12 cellular contexts compared by ENCODE assay signal in the genomic region with DNA sequence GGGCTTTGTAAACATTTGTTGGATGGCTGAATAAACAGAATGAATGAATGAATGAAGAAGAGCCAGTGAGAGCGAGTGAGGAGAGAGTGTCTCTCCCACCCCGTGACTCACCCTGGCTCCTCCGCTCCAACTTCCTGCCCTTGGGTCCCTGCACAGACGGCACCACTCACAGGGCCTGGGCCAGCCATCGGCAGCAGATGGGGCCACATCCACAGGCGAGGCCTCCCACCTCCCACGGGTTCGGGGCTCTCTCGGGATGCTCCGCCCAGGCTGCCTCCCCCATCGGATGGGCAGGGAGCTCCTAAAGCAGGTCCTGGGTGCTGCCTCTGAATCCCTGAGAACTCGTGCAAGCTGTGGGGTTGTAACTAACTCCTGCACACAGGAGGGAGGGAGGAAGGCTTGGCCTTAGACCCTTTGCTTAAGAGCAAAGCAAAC. TPM values are rescaled to one million over a fixed set of nuclear protein-coding genes. Genes with fewer than 3 reads are reported as not detected.
DNase-seq lines count a peak whose midpoint lies in the region; ATAC-seq, FAIRE-seq and TF ChIP-seq lines count a peak whose summit lies in the region.
"Had no signal": no experiment of that assay in that cellular context is flagged by ENCODE, and none has a peak within 500 bp of the region (broad histone marks: within the 10 kb centered on the region; RNA-seq: fewer than 3 reads in every experiment).

No MANE protein-coding gene starts in this region.

- no peak overlapping the region for H3K4me3 ChIP-seq in A673 (ENCODE audit: low read depth, low read length, poor library complexity, severe bottlenecking)
- no peak overlapping the region for H3K4me3 ChIP-seq in HUES64 (ENCODE audit: low read length)
- no peak overlapping the region for H3K4me3 ChIP-seq in K562

- no peaks in the 10 kb centered on the region for H3K9me1 ChIP-seq in K562 (ENCODE audit: control insufficient read depth, insufficient read depth, low read length)

- H2AFZ ChIP-seq in K562 (ENCODE audit: low read depth, low read length) = no peak overlapping the region

- no peaks in the 10 kb centered on the region for H3K36me3 Mint-ChIP-seq in activated T-cell treated with anti-CD3 and anti-CD28 coated beads, Interleukin-2, amount 50 U/mL, for 72 hours (ENCODE audit: insufficient read depth in 2 of 2)
- H3K36me3 Mint-ChIP-seq: activated naive CD8-positive, alpha-beta T cell had no signal

- TF ChIP-seq RAD21 in K562 (CRISPR knock-in tag; conservative IDR thresholded peaks at IDR 0.05 in 1 of 2, IDR thresholded peaks at IDR 0.05 in 1 of 2) = 0 out of 4 replicates have a peak, but pooled peaks of 1 of the 2 experiments have one; percentile 8

- ATAC-seq in K562 (peak; percentile 40), GM21576 (IDR thresholded peaks at IDR 0.05; ENCODE audit: unreplicated experiment) (no peak)
- ATAC-seq in activated T-cell treated with anti-CD3 and anti-CD28 coated beads, Interleukin-2, amount 50 U/mL, for 72 hours (replicated peaks in 1 of 2) = no peak

- no peaks in the 10 kb centered on the region for H3K9me3 Mint-ChIP-seq in activated T-cell treated with anti-CD3 and anti-CD28 coated beads, Interleukin-2, amount 50 U/mL, for 72 hours
- H3K9me3 Mint-ChIP-seq: CD4-positive, alpha-beta T cell had no signal

- 0 out of 2 replicates have a peak, but pooled peaks cover 6% of the 10 kb centered on the region for H4K20me1 ChIP-seq in K562 (replicated peaks; ENCODE audit: control insufficient read depth, insufficient read depth, low read length)

- in situ Hi-C loops in K562 (cut with MboI) = loop anchor here (10.0 kb wide), 1 partner anchor 362 kb away; no protein-coding TSS in a partner anchor

- H3K27me3 ChIP-seq in A673 (replicated peaks; ENCODE audit: insufficient read depth, low read depth, low read length, poor library complexity) = no peaks in the 10 kb centered on the region
- no peaks in the 10 kb centered on the region for H3K27me3 ChIP-seq in HUES64 (ENCODE audit: insufficient read depth, low read length)
- no peaks in the 10 kb centered on the region for H3K27me3 ChIP-seq in K562 (ENCODE audit: control insufficient read depth in 2 of 2, insufficient read depth in 2 of 2, low read length in 2 of 2)

- intact Hi-C loops in A673 (cut with micrococcal nuclease; ENCODE audit: unreplicated experiment) = no loop called here
- intact Hi-C loops in K562 (cut with micrococcal nuclease) = no loop called here

- FAIRE-seq in K562 (lab: Jason Lieb, UNC) = no peak

- no peaks in the 10 kb centered on the region for H3K9me3 ChIP-seq in A673 (ENCODE audit: low read depth, low read length, poor library complexity, severe bottlenecking)
- H3K9me3 ChIP-seq in HUES64 (ENCODE audit: insufficient read depth, low read depth, low read length) = no peaks in the 10 kb centered on the region
- no peaks in the 10 kb centered on the region for H3K9me3 ChIP-seq in K562 (replicated peaks; ENCODE audit: control insufficient read depth, insufficient read depth, low read depth, low read length)

- DNase-seq in A673 (ENCODE audit: low spot score) = peak; percentile 24
- DNase-seq in K562 (ENCODE audit: extremely low read depth in 1 of 4, low spot score in 3 of 4) = peak; percentile 30 to 42 (median 36)
- peak; percentile 63 for DNase-seq in kidney glomerular epithelial cell (lab: John Stamatoyannopoulos, UW)
- DNase-seq in activated T-cell treated with anti-CD3 and anti-CD28 coated beads, Interleukin-2, amount 50 U/mL, for 72 hours = no peak
- DNase-seq in T1000 (lab: John Stamatoyannopoulos, UW) = no peak
- DNase-seq in AML-193 (lab: John Stamatoyannopoulos, UW) = no peak
- DNase-seq: CD4-positive, alpha-beta T cell; NCI-H1436; stimulated activated CD4-positive, alpha-beta T cell treated with anti-CD3 and anti-CD28 coated beads, Interleukin-12 subunit alpha, Interleukin-12 subunit beta, amount 100 ng/mL, for 4 hours had no signal

- H3K9ac ChIP-seq in HUES64 (ENCODE audit: low read depth, low read length) (peak overlapping the region; percentile 53), K562 (ENCODE audit: insufficient read depth in 1 of 2, low read depth in 2 of 2, low read length in 2 of 2) (peak overlapping the region in 1 of 2 experiments; percentile 20; a peak in 1 of 4 replicates)

- no peak for TF ChIP-seq POLR2A in K562 (conservative IDR thresholded peaks at IDR 0.05)

- H3K36me3 ChIP-seq in A673 (ENCODE audit: insufficient read depth, low read length, poor library complexity, severe bottlenecking) (no peaks in the 10 kb centered on the region), HUES64 (ENCODE audit: insufficient read depth, low read length) (no peaks in the 10 kb centered on the region), K562 (ENCODE audit: control insufficient read depth, insufficient read depth, low read length) (no peaks in the 10 kb centered on the region)

- peaks cover 9% of the 10 kb centered on the region for H3K4me1 Mint-ChIP-seq in activated T-cell treated with anti-CD3 and anti-CD28 coated beads, Interleukin-2, amount 50 U/mL, for 72 hours (ENCODE audit: low read depth)

- TF ChIP-seq CTCF in A673 (conservative IDR thresholded peaks at IDR 0.05; ENCODE audit: low read depth, low read length) = no peak
- TF ChIP-seq CTCF in K562 (IDR thresholded peaks at IDR 0.05 in 2 of 3, conservative IDR thresholded peaks at IDR 0.05 in 1 of 3; ENCODE audit: insufficient read depth in 2 of 3, low read depth in 1 of 3, low read length in 3 of 3) = 0 out of 6 replicates have a peak, but pooled peaks of 1 of the 3 experiments have one; percentile 7

- no peak overlapping the region for H3K27ac Mint-ChIP-seq in activated T-cell treated with anti-CD3 and anti-CD28 coated beads, Interleukin-2, amount 50 U/mL, for 72 hours
- H3K27ac Mint-ChIP-seq: activated naive CD8-positive, alpha-beta T cell; CD4-positive, alpha-beta T cell had no signal

- CTCF ChIA-PET in A673 (lab: Charles Lee) (no interaction called here), K562 (lab: Yijun Ruan, JAX; ENCODE audit: low intra/inter-chr PET ratio) (no interaction called here)

- 22% methylated on average over 12 of the region's 12 CpGs for WGBS in HUES64
- 25% methylated on average over 8 of the region's 12 CpGs for WGBS in K562 (ENCODE audit: insufficient coverage, low coverage, missing lambda C conversion rate)

- BruUV-seq in A673 (replicated peaks; lab: Mats Ljungman, UMichigan) = no TSS peak
- BruUV-seq in K562 (replicated peaks; lab: Mats Ljungman, UMichigan) = no TSS peak

- no peak overlapping the region for H3K27ac ChIP-seq in A673 (ENCODE audit: low read depth, low read length, poor library complexity, severe bottlenecking)
- H3K27ac ChIP-seq in HUES64 (ENCODE audit: low read depth, low read length) = peak overlapping the region; percentile 88
- H3K27ac ChIP-seq in K562 (ENCODE audit: extremely low read depth, low read depth, low read length) = no peak overlapping the region

- H3K27me3 Mint-ChIP-seq in activated T-cell treated with anti-CD3 and anti-CD28 coated beads, Interleukin-2, amount 50 U/mL, for 72 hours (ENCODE audit: low read depth) = no peaks in the 10 kb centered on the region
- H3K27me3 Mint-ChIP-seq: activated naive CD8-positive, alpha-beta T cell; CD4-positive, alpha-beta T cell had no signal

- H3K4me1 ChIP-seq in A673 (ENCODE audit: insufficient read depth, low read length, poor library complexity, severe bottlenecking) (peaks cover 11% of the 10 kb centered on the region), HUES64 (ENCODE audit: insufficient read depth, low read length) (peaks cover 32% of the 10 kb centered on the region), K562 (replicated peaks in 1 of 2; ENCODE audit: control insufficient read depth in 2 of 2, insufficient read depth in 2 of 2, low read length in 2 of 2) (peaks cover 11 to 56% of the 10 kb centered on the region in 2 experiments)

- no peaks in the 10 kb centered on the region for H3K79me2 ChIP-seq in K562 (ENCODE audit: control insufficient read depth, insufficient read depth, low read length)

- POLR2A ChIA-PET in A673 (lab: Charles Lee; ENCODE audit: low non-redundant PET) = no interaction called here
- POLR2A ChIA-PET in K562 (lab: Yijun Ruan, JAX) = no interaction called here

- H3K4me2 ChIP-seq in K562 (ENCODE audit: insufficient read depth, low read length) = no peak overlapping the region

- no peak for TF ChIP-seq EP300 in K562 (IDR thresholded peaks at IDR 0.05; ENCODE audit: low read length)

- no peak overlapping the region for H3K4me3 Mint-ChIP-seq in activated T-cell treated with anti-CD3 and anti-CD28 coated beads, Interleukin-2, amount 50 U/mL, for 72 hours
- H3K4me3 Mint-ChIP-seq: activated naive CD8-positive, alpha-beta T cell; CD4-positive, alpha-beta T cell had no signal

RNA-seq across cellular contexts. Expression of gene CCNK, which starts 41.3 kb away (rescaled TPM):
- total RNA-seq in A673 (2021) = 88.0 and 88.2 TPM in 2 replicates
- 46.6 TPM for polyA plus RNA-seq in HUES64 (2013, experiment 1 of 2)
- 56.0 TPM for polyA plus RNA-seq in HUES64 (2013, experiment 2 of 2)
- total RNA-seq in K562 (2011; cell fraction: chromatin; rRNA removed; ENCODE audit: low replicate concordance) = 51.2 and 83.1 TPM in 2 replicates
- 21.5 and 32.9 TPM in 2 replicates for total RNA-seq in K562 (2011; cell fraction: nucleolus; rRNA removed)
- total RNA-seq in K562 (2011; cell fraction: nucleoplasm; rRNA removed) = 39.8 TPM in 2 replicates
- total RNA-seq in K562 (2014; rRNA removed) = 15.9 and 20.2 TPM in 2 replicates
- total RNA-seq in K562 (2014; rRNA removed; fragmentation: Illumina TruSeq; extraction: Trizol) = 9.3 and 10.6 TPM in 2 replicates
- 10.1 and 12.9 TPM in 2 replicates for total RNA-seq in K562 (2015; rRNA removed; fragmentation: Illumina TruSeq; extraction: Trizol)
- 54.8 and 63.6 TPM in 2 replicates for total RNA-seq in K562 (2021)
- 6.6 and 9.0 TPM in 2 replicates for polyA plus RNA-seq in K562 (2011; rRNA removed)
- 6.1 and 11.8 TPM in 2 replicates for polyA plus RNA-seq in K562 (2011; cell fraction: cytosol; rRNA removed)
- 13.8 and 18.3 TPM in 2 replicates for polyA plus RNA-seq in K562 (2011; cell fraction: nucleus; rRNA removed)
- polyA plus RNA-seq in K562 (2012) = 38.8 and 55.9 TPM in 2 replicates
- 74.6 and 84.2 TPM in 2 replicates for polyA plus RNA-seq in K562 (2014; fragmentation: Illumina TruSeq; extraction: Trizol)
- 10 to 100 TPM in 1 of 2 experiments, 1 to 10 TPM in 1; 5.8 to 16.4 TPM for polyA plus RNA-seq in K562 (2014; fragmentation: Nextera tagmentation; extraction: Ambion mirVana)
- 12.5 and 16.9 TPM in 2 replicates for polyA plus RNA-seq in K562 (2014; rRNA removed)
- 37.8 and 42.2 TPM in 2 replicates for polyA minus RNA-seq in K562 (2011; rRNA and poly(A)+ RNA removed)
- polyA minus RNA-seq in K562 (2011; cell fraction: cytosol; rRNA and poly(A)+ RNA removed) = 22.9 and 44.6 TPM in 2 replicates
- polyA minus RNA-seq in K562 (2011; cell fraction: nucleus; rRNA and poly(A)+ RNA removed) = 16.3 and 31.9 TPM in 2 replicates
- total RNA-seq in activated T-cell treated with anti-CD3 and anti-CD28 coated beads, Interleukin-2, amount 50 U/mL, for 72 hours = 10 to 100 TPM; 86.1 to 88.5 TPM

RNA-seq across cellular contexts. Expression of gene SETD3, which starts 41.8 kb away (rescaled TPM):
- 46.4 and 48.4 TPM in 2 replicates for total RNA-seq in A673 (2021)
- polyA plus RNA-seq in HUES64 (2013, experiment 1 of 2) = 35.7 TPM
- polyA plus RNA-seq in HUES64 (2013, experiment 2 of 2) = 39.1 TPM
- total RNA-seq in K562 (2011; cell fraction: chromatin; rRNA removed; ENCODE audit: low replicate concordance) = 14.4 and 25.8 TPM in 2 replicates
- total RNA-seq in K562 (2011; cell fraction: nucleolus; rRNA removed) = 7.0 and 11.2 TPM in 2 replicates
- 14.6 and 22.7 TPM in 2 replicates for total RNA-seq in K562 (2011; cell fraction: nucleoplasm; rRNA removed)
- total RNA-seq in K562 (2014; rRNA removed) = 24.4 and 26.5 TPM in 2 replicates
- 35.2 and 43.2 TPM in 2 replicates for total RNA-seq in K562 (2014; rRNA removed; fragmentation: Illumina TruSeq; extraction: Trizol)
- total RNA-seq in K562 (2015; rRNA removed; fragmentation: Illumina TruSeq; extraction: Trizol) = 33.5 and 35.9 TPM in 2 replicates
- 32.4 and 36.6 TPM in 2 replicates for total RNA-seq in K562 (2021)
- 21.2 and 24.6 TPM in 2 replicates for polyA plus RNA-seq in K562 (2011; rRNA removed)
- polyA plus RNA-seq in K562 (2011; cell fraction: cytosol; rRNA removed) = 14.1 and 17.8 TPM in 2 replicates
- polyA plus RNA-seq in K562 (2011; cell fraction: nucleus; rRNA removed) = 15.3 and 18.5 TPM in 2 replicates
- 21.7 and 21.9 TPM in 2 replicates for polyA plus RNA-seq in K562 (2012)
- polyA plus RNA-seq in K562 (2014; fragmentation: Illumina TruSeq; extraction: Trizol) = 29.2 and 33.5 TPM in 2 replicates
- polyA plus RNA-seq in K562 (2014; fragmentation: Nextera tagmentation; extraction: Ambion mirVana) = 10 to 100 TPM in 1 of 2 experiments, 1 to 10 TPM in 1; 8.5 to 11.5 TPM
- polyA plus RNA-seq in K562 (2014; rRNA removed) = 23.7 and 24.1 TPM in 2 replicates
- polyA minus RNA-seq in K562 (2011; rRNA and poly(A)+ RNA removed) = 33.3 and 39.5 TPM in 2 replicates
- polyA minus RNA-seq in K562 (2011; cell fraction: cytosol; rRNA and poly(A)+ RNA removed) = 26.9 and 27.8 TPM in 2 replicates
- polyA minus RNA-seq in K562 (2011; cell fraction: nucleus; rRNA and poly(A)+ RNA removed) = 10.8 and 21.7 TPM in 2 replicates
- total RNA-seq in activated T-cell treated with anti-CD3 and anti-CD28 coated beads, Interleukin-2, amount 50 U/mL, for 72 hours = 10 to 100 TPM; 48.0 to 49.6 TPM

Comparison
In these comparisons a context has a peak if more than half of its experiments do, and no peak if none do; other contexts are left out.
1. DNase-seq: peak in A673 (single experiment), K562 (4 of 4) and kidney glomerular epithelial cell (single experiment); none in activated T-cell treated with anti-CD3 and anti-CD28 coated beads, Interleukin-2, amount 50 U/mL, for 72 hours (0 of 2), T1000 (single experiment) and AML-193 (0 of 2).